In genomic region chr5:148968311-148968710, GRCh38 we compare ENCODE assay signal across 1 cellular context.
TF ChIP-seq lines count a peak whose summit lies in the region.

No MANE protein-coding gene starts in this region.

TF ChIP-seq in IMR-90, 13 proteins besides CTCF, POLR2A, EP300 and RAD21:
- TF ChIP-seq BHLHE40 (IDR thresholded peaks at IDR 0.05; ENCODE audit: low read depth, low read length) (no peak), MXI1 (IDR thresholded peaks at IDR 0.05; ENCODE audit: borderline replicate concordance, low read depth, low read length) (no peak), MAZ (IDR thresholded peaks at IDR 0.05; ENCODE audit: borderline replicate concordance, low read depth, low read length) (no peak), NFE2L2 (IDR thresholded peaks at IDR 0.05; ENCODE audit: low read depth, low read length) (no peak), CHD1 (IDR thresholded peaks at IDR 0.05; ENCODE audit: low read depth, low read length) (no peak), SMC3 (IDR thresholded peaks at IDR 0.05; ENCODE audit: low read depth, low read length) (no peak), RFX5 (IDR thresholded peaks at IDR 0.05; ENCODE audit: low read depth, low read length) (no peak), ELK1 (IDR thresholded peaks at IDR 0.05; ENCODE audit: borderline replicate concordance, low read depth, low read length) (no peak), MAFK (IDR thresholded peaks at IDR 0.05; ENCODE audit: low read depth, low read length) (no peak), RCOR1 (IDR thresholded peaks at IDR 0.05; ENCODE audit: insufficient replicate concordance, low read length) (no peak), FOS (IDR thresholded peaks at IDR 0.05; ENCODE audit: low read depth, low read length) (no peak), CEBPB (IDR thresholded peaks at IDR 0.05; ENCODE audit: low read depth, low read length) (no peak)
- TF ChIP-seq, protein P1, sequence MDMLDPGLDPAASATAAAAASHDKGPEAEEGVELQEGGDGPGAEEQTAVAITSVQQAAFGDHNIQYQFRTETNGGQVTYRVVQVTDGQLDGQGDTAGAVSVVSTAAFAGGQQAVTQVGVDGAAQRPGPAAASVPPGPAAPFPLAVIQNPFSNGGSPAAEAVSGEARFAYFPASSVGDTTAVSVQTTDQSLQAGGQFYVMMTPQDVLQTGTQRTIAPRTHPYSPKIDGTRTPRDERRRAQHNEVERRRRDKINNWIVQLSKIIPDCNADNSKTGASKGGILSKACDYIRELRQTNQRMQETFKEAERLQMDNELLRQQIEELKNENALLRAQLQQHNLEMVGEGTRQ (IDR thresholded peaks at IDR 0.05; ENCODE audit: low read depth, low read length), result no peak
